Comparison of ENCODE assay signal across 24 cellular contexts in genomic region chr3:34022147-34022546, GRCh38.
"Had no signal": no experiment of that assay in that cellular context is flagged by ENCODE, and none has a peak within 500 bp of the region (broad histone marks: within the 10 kb centered on the region; RNA-seq: fewer than 3 reads in every experiment).

No MANE protein-coding gene starts in this region.

- H3K4me1 ChIP-seq: adrenal gland had no signal

- ATAC-seq: activated CD4-positive, alpha-beta T cell treated with anti-CD3 and anti-CD28 coated beads for 36 hours; activated T-helper 17 cell treated with anti-CD3 and anti-CD28 coated beads, Interleukin-2, amount 50 U/mL, for 72 hours; T-cell had no signal

- H3K9me3 Mint-ChIP-seq: activated CD4-positive, alpha-beta memory T cell treated with anti-CD3 and anti-CD28 coated beads, Interleukin-2, amount 10 ng/mL, durations not matched to agents 7 days and 5 days; activated naive CD4-positive, alpha-beta T cell treated with anti-CD3 and anti-CD28 coated beads, Interleukin-2, amount 10 ng/mL, durations not matched to agents 7 days and 5 days; activated naive CD8-positive, alpha-beta T cell treated with anti-CD3 and anti-CD28 coated beads, Interleukin-2, amount 10 ng/mL, durations not matched to agents 7 days and 5 days; activated T-helper 17 cell treated with anti-CD3 and anti-CD28 coated beads, Interleukin-2, amount 50 U/mL, for 72 hours; central memory CD8-positive, alpha-beta T cell; T-cell had no signal

- H3K27ac ChIP-seq: adrenal gland, PC-9 had no signal

- H3K36me3 Mint-ChIP-seq: activated naive CD4-positive, alpha-beta T cell treated with anti-CD3 and anti-CD28 coated beads, Interleukin-2, amount 10 ng/mL, durations not matched to agents 7 days and 5 days; activated naive CD8-positive, alpha-beta T cell treated with anti-CD3 and anti-CD28 coated beads, Interleukin-2, amount 10 ng/mL, durations not matched to agents 7 days and 5 days; T-cell had no signal

- H3K27me3 Mint-ChIP-seq: activated naive CD4-positive, alpha-beta T cell treated with anti-CD3 and anti-CD28 coated beads, Interleukin-2, amount 10 ng/mL, durations not matched to agents 7 days and 5 days; central memory CD8-positive, alpha-beta T cell had no signal

- H3K36me3 ChIP-seq: adrenal gland had no signal

- DNase-seq: activated CD4-positive, alpha-beta memory T cell treated with anti-CD3 and anti-CD28 coated beads, Interleukin-2, amount 10 ng/mL, durations not matched to agents 7 days and 5 days; activated CD4-positive, alpha-beta T cell treated with anti-CD3 and anti-CD28 coated beads for 36 hours; activated CD4-positive, alpha-beta T cell treated with anti-CD3 and anti-CD28 coated beads, Interleukin-2, amount 50 U/mL, for 1 hour; activated CD4-positive, CD25-positive, alpha-beta regulatory T cell; activated gamma-delta T cell treated with Interleukin-2 at 50 U/mL for 16 hours; activated naive CD4-positive, alpha-beta T cell treated with anti-CD3 and anti-CD28 coated beads, Interleukin-2, amount 10 ng/mL, durations not matched to agents 7 days and 5 days; activated naive CD8-positive, alpha-beta T cell treated with anti-CD3 and anti-CD28 coated beads, Interleukin-2, amount 10 ng/mL, durations not matched to agents 7 days and 5 days; activated T-cell treated with anti-CD3 and anti-CD28 coated beads for 4 hours; activated T-cell treated with anti-CD3 and anti-CD28 coated beads, Interleukin-2, amount 50 U/mL, for 48 hours; adrenal gland; anterior cingulate cortex; Kasumi-1; NCI-H1048; NCI-H146; NCI-H1930; NCI-H2171; NCI-H226; PC-9; SIG-M5; T-cell; T-helper 2 cell; T1000 had no signal

- H3K4me3 Mint-ChIP-seq: activated CD4-positive, alpha-beta memory T cell treated with anti-CD3 and anti-CD28 coated beads, Interleukin-2, amount 10 ng/mL, durations not matched to agents 7 days and 5 days; activated CD4-positive, alpha-beta T cell treated with anti-CD3 and anti-CD28 coated beads for 36 hours; activated naive CD4-positive, alpha-beta T cell treated with anti-CD3 and anti-CD28 coated beads, Interleukin-2, amount 10 ng/mL, durations not matched to agents 7 days and 5 days; activated naive CD8-positive, alpha-beta T cell treated with anti-CD3 and anti-CD28 coated beads, Interleukin-2, amount 10 ng/mL, durations not matched to agents 7 days and 5 days; activated T-helper 17 cell treated with anti-CD3 and anti-CD28 coated beads, Interleukin-2, amount 50 U/mL, for 72 hours; central memory CD8-positive, alpha-beta T cell; T-cell had no signal

- H2AFZ ChIP-seq: PC-9 had no signal

- H3K9me3 ChIP-seq: adrenal gland had no signal

- H3K27ac Mint-ChIP-seq: activated CD4-positive, alpha-beta memory T cell treated with anti-CD3 and anti-CD28 coated beads, Interleukin-2, amount 10 ng/mL, durations not matched to agents 7 days and 5 days; activated CD4-positive, alpha-beta T cell treated with anti-CD3 and anti-CD28 coated beads for 36 hours; activated naive CD4-positive, alpha-beta T cell treated with anti-CD3 and anti-CD28 coated beads, Interleukin-2, amount 10 ng/mL, durations not matched to agents 7 days and 5 days; activated naive CD8-positive, alpha-beta T cell treated with anti-CD3 and anti-CD28 coated beads, Interleukin-2, amount 10 ng/mL, durations not matched to agents 7 days and 5 days; activated T-helper 17 cell treated with anti-CD3 and anti-CD28 coated beads, Interleukin-2, amount 50 U/mL, for 72 hours; T-cell had no signal

- H3K4me2 ChIP-seq: PC-9 had no signal

- H3K27me3 ChIP-seq: adrenal gland had no signal

- H3K4me3 ChIP-seq: adrenal gland, PC-9 had no signal
